In the genomic region with DNA sequence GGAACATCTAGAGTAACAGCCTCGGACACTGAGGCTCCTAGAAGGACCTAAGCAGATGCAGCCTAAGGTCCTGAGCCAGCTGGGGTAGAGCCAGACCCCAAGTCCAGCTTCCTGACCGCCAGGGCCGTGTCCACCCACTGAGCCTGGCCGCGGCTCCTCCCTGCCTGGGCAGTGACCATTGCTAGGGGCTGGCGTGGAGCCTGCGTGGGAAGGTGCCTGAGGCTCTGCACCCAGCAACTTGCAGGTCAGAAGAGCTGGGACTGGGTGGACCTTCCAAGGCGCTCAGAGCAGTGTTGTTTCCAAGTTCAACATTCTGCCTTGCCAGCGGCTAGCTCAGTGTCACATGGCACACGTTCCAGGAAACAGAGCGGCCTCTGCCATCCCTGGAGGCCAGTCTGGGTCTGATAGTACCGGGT, we compare ENCODE assay signal across 8 cellular contexts.
A peak's percentile ranks its signal among the peaks of the same experiment; 100 is the strongest.
DNase-seq lines count a peak whose midpoint lies in the region; ATAC-seq and TF ChIP-seq lines count a peak whose summit lies in the region.

No MANE protein-coding gene starts in this region.

- 15% methylated on average over 8 of the region's 12 CpGs for WGBS in SK-N-SH (ENCODE audit: low lambda C conversion rate)
- WGBS in neuronal stem cell (ENCODE audit: extremely low coverage in 2 of 2, insufficient read length in 2 of 2, insufficient replicate concordance in 1 of 2), 2 donors: no CpG with 5 or more reads among the region's 12 CpGs

- H3K4me3 ChIP-seq in SK-N-SH (ENCODE audit: low read depth in 2 of 2, low read length in 1 of 2): no peak overlapping the region; a peak in 1 of 4 replicates
- no peak overlapping the region for H3K4me3 ChIP-seq in fibroblast of the aortic adventitia (ENCODE audit: low read depth, low read length)
- no peak overlapping the region for H3K4me3 ChIP-seq in neuronal stem cell (ENCODE audit: low read length in 2 of 2)

- no peaks in the 10 kb centered on the region for H3K36me3 Mint-ChIP-seq in CD4-positive, alpha-beta T cell (ENCODE audit: low read depth)

- peak overlapping the region; percentile 94 for H3K14ac ChIP-seq in neuronal stem cell (ENCODE audit: low read length)

- no peaks in the 10 kb centered on the region for H3K79me1 ChIP-seq in neuronal stem cell (ENCODE audit: low read depth, low read length)

- H4K8ac ChIP-seq in neuronal stem cell (ENCODE audit: low read depth, low read length): no peak overlapping the region

- ATAC-seq in CD4-positive, alpha-beta T cell (ENCODE audit: poor library complexity): no peak
- no peak for ATAC-seq in GM18909 (IDR thresholded peaks at IDR 0.05; ENCODE audit: poor library complexity, unreplicated experiment)

- intact Hi-C loops in CD4-positive, alpha-beta T cell (cut with DNase I, micrococcal nuclease): no loop called here

- H2BK15ac ChIP-seq in neuronal stem cell (ENCODE audit: low read length): no peak overlapping the region

- H3K9me2 ChIP-seq in SK-N-SH: no peaks in the 10 kb centered on the region

- H2BK12ac ChIP-seq in neuronal stem cell (ENCODE audit: low read length): peak overlapping the region; percentile 79

- H2AK5ac ChIP-seq in neuronal stem cell (ENCODE audit: low read depth, low read length): peak overlapping the region; percentile 85

- H3K4me1 ChIP-seq in SK-N-SH (ENCODE audit: control insufficient read depth in 1 of 2, insufficient read depth in 2 of 2, low read depth in 1 of 2, low read length in 1 of 2) (peaks cover 4 to 34% of the 10 kb centered on the region in 2 experiments; a peak in 1 of 4 replicates), neuronal stem cell (ENCODE audit: control insufficient read depth in 2 of 2, insufficient read depth in 1 of 2, low read depth in 1 of 2, low read length in 2 of 2) (peaks cover 1 to 19% of the 10 kb centered on the region in 2 donors)

- no peak for TF ChIP-seq EP300 in SK-N-SH (IDR thresholded peaks at IDR 0.05; ENCODE audit: borderline replicate concordance in 1 of 2, low read depth in 1 of 2, low read length in 1 of 2)

- no peak for TF ChIP-seq CTCF in SK-N-SH (IDR thresholded peaks at IDR 0.05)
- TF ChIP-seq CTCF in fibroblast of the aortic adventitia (IDR thresholded peaks at IDR 0.05; ENCODE audit: insufficient read depth, low read length): no peak
- no peak for TF ChIP-seq CTCF in CD4-positive, alpha-beta T cell (IDR thresholded peaks at IDR 0.05)

- no peak overlapping the region for H3K4ac ChIP-seq in neuronal stem cell (ENCODE audit: low read length)

- CTCF ChIA-PET in SK-N-SH (lab: Yijun Ruan, JAX) (interaction anchor here (0.8 to 3.8 kb wide), 8 partner anchors 9 to 318 kb away, joined by 3 to 14 read pairs (median 5); no protein-coding TSS in a partner anchor), HEK293T (lab: Yijun Ruan, JAX) (no interaction called here)
- CTCF ChIA-PET in CD4-positive, alpha-beta T cell (lab: Charles Lee): no interaction called here

- H2AFZ ChIP-seq in SK-N-SH (ENCODE audit: low read depth) (peak overlapping the region; percentile 57; the same call in 1 of the 2 replicates), neuronal stem cell (ENCODE audit: low read length) (no peak overlapping the region)

- no peaks in the 10 kb centered on the region for H3K27me3 ChIP-seq in SK-N-SH (ENCODE audit: insufficient read depth)
- peaks cover 0 to 1% (median 0%) of the 10 kb centered on the region in 3 experiments for H3K27me3 ChIP-seq in neuronal stem cell (ENCODE audit: control insufficient read depth in 3 of 3, insufficient read depth in 3 of 3, low read depth in 1 of 3, low read length in 3 of 3)
- no peaks in the 10 kb centered on the region for H3K27me3 ChIP-seq in CD4-positive, alpha-beta T cell (ENCODE audit: control insufficient read depth, insufficient read depth, low read length)

- no peaks in the 10 kb centered on the region for H3K4me1 Mint-ChIP-seq in CD4-positive, alpha-beta T cell (ENCODE audit: low read depth)

- H3K9ac ChIP-seq in SK-N-SH: no peak overlapping the region
- peak overlapping the region; percentile 55 for H3K9ac ChIP-seq in neuronal stem cell (ENCODE audit: low read depth, low read length, poor library complexity)

- TF ChIP-seq RAD21 in SK-N-SH (IDR thresholded peaks at IDR 0.05; ENCODE audit: low read length): no peak

- H3K79me2 ChIP-seq in SK-N-SH (ENCODE audit: insufficient read depth): no peaks in the 10 kb centered on the region; the same call in none of the 2 replicates

- no peaks in the 10 kb centered on the region for H3K9me3 Mint-ChIP-seq in CD4-positive, alpha-beta T cell

- peaks cover 2% of the 10 kb centered on the region for H3F3A ChIP-seq in SK-N-SH (replicated peaks; ENCODE audit: insufficient read depth)

- POLR2A ChIA-PET in SK-N-SH (lab: Yijun Ruan, JAX) (interaction anchor here (0.8 to 1.3 kb wide), 3 partner anchors 26 to 44 kb away, joined by 3 to 4 read pairs (median 3); no protein-coding TSS in a partner anchor), HEK293T (lab: Yijun Ruan, JAX) (no interaction called here)
- POLR2A ChIA-PET in CD4-positive, alpha-beta T cell (lab: Charles Lee): no interaction called here

- H3K27me3 Mint-ChIP-seq in CD4-positive, alpha-beta T cell: no peaks in the 10 kb centered on the region

- no peak overlapping the region for H3K27ac Mint-ChIP-seq in CD4-positive, alpha-beta T cell

- no peak overlapping the region for H4K91ac ChIP-seq in neuronal stem cell (ENCODE audit: low read depth, low read length, poor library complexity)

- H2BK120ac ChIP-seq in neuronal stem cell (ENCODE audit: low read depth, low read length): no peak overlapping the region

- H4K20me1 ChIP-seq in SK-N-SH (ENCODE audit: insufficient read depth): 0 out of 2 replicates have a peak, but pooled peaks cover 2% of the 10 kb centered on the region

- H3K4me3 Mint-ChIP-seq in CD4-positive, alpha-beta T cell: no peak overlapping the region

- H3K9me3 ChIP-seq in SK-N-SH: no peaks in the 10 kb centered on the region
- no peaks in the 10 kb centered on the region for H3K9me3 ChIP-seq in neuronal stem cell (replicated peaks in 1 of 2; ENCODE audit: control insufficient read depth in 2 of 2, insufficient read depth in 1 of 2, low read depth in 1 of 2, low read length in 2 of 2)
- no peaks in the 10 kb centered on the region for H3K9me3 ChIP-seq in CD4-positive, alpha-beta T cell (ENCODE audit: control insufficient read depth, low read length)

- peak overlapping the region; percentile 82 for H3K18ac ChIP-seq in neuronal stem cell (ENCODE audit: low read length)

- peak overlapping the region; percentile 62 for H2BK5ac ChIP-seq in neuronal stem cell (ENCODE audit: low read length)

- peak; percentile 93 for DNase-seq in AG08395 (ENCODE audit: low spot score)
- peak; percentile 77 for DNase-seq in SK-N-SH
- DNase-seq in fibroblast of the aortic adventitia (ENCODE audit: low read depth): peak; percentile 99
- DNase-seq in neuronal stem cell (ENCODE audit: low spot score): no peak
- no peak for DNase-seq in HEK293T (ENCODE audit: extremely low spot score)
- DNase-seq in CD4-positive, alpha-beta T cell: no peak
- DNase-seq in activated effector memory CD4-positive, alpha-beta T cell treated with anti-CD3 and anti-CD28 coated beads, Interleukin-2, amount 50 U/mL, for 16 hours: no peak

- H3K36me3 ChIP-seq in SK-N-SH (replicated peaks in 1 of 2; ENCODE audit: control insufficient read depth in 1 of 2, insufficient read depth in 2 of 2, low read length in 1 of 2) (no peaks in the 10 kb centered on the region), neuronal stem cell (replicated peaks in 1 of 2; ENCODE audit: control insufficient read depth in 2 of 2, insufficient read depth in 2 of 2, low read length in 2 of 2) (no peaks in the 10 kb centered on the region)

- H3K4me2 ChIP-seq in SK-N-SH (peak overlapping the region; percentile 68; the same call in 1 of the 2 replicates), neuronal stem cell (ENCODE audit: insufficient read depth, low read length, poor library complexity, severe bottlenecking) (no peak overlapping the region)

- H3K27ac ChIP-seq in SK-N-SH (ENCODE audit: low read depth in 2 of 2, low read length in 1 of 2) (peak overlapping the region; percentile 39 to 94; a peak in 3 of 4 replicates), neuronal stem cell (replicated peaks; ENCODE audit: low read length) (no peak overlapping the region)
- H3K27ac ChIP-seq in CD4-positive, alpha-beta T cell (ENCODE audit: low read depth, low read length): no peak overlapping the region

- H3K23ac ChIP-seq in neuronal stem cell (ENCODE audit: low read depth, low read length, poor library complexity): no peak overlapping the region

TF ChIP-seq in SK-N-SH, 30 proteins besides CTCF, POLR2A, EP300 and RAD21 (continues in another document):
- TF ChIP-seq USF1 (IDR thresholded peaks at IDR 0.05; ENCODE audit: borderline replicate concordance, low read depth): peak; percentile 57; the same call in 1 of the 2 replicates
- TF ChIP-seq YY1 (IDR thresholded peaks at IDR 0.05; ENCODE audit: low read depth): no peak
- TF ChIP-seq MAX (IDR thresholded peaks at IDR 0.05; ENCODE audit: low read depth): no peak

TF ChIP-seq in HEK293T, 16 proteins besides CTCF, POLR2A, EP300 and RAD21:
- TF ChIP-seq SP1 (IDR thresholded peaks at IDR 0.05) (no peak), HDGF (IDR thresholded peaks at IDR 0.05; ENCODE audit: borderline replicate concordance) (no peak), ELF4 (IDR thresholded peaks at IDR 0.05) (no peak), CTBP1 (IDR thresholded peaks at IDR 0.05; ENCODE audit: borderline replicate concordance) (no peak), FOXA1 (IDR thresholded peaks at IDR 0.05) (no peak), NFRKB (IDR thresholded peaks at IDR 0.05) (no peak), ZNF384 (IDR thresholded peaks at IDR 0.05) (no peak), TARDBP (IDR thresholded peaks at IDR 0.05) (no peak), FOXM1 (IDR thresholded peaks at IDR 0.05; ENCODE audit: borderline replicate concordance) (no peak), L3MBTL2 (conservative IDR thresholded peaks at IDR 0.05) (no peak), ARNT (IDR thresholded peaks at IDR 0.05) (no peak), LEF1 (IDR thresholded peaks at IDR 0.05; ENCODE audit: borderline replicate concordance) (no peak), FOXK2 (IDR thresholded peaks at IDR 0.05) (no peak), SUZ12 (IDR thresholded peaks at IDR 0.05) (no peak), BHLHE40 (IDR thresholded peaks at IDR 0.05; ENCODE audit: borderline replicate concordance) (no peak)
- TF ChIP-seq, protein P1, sequence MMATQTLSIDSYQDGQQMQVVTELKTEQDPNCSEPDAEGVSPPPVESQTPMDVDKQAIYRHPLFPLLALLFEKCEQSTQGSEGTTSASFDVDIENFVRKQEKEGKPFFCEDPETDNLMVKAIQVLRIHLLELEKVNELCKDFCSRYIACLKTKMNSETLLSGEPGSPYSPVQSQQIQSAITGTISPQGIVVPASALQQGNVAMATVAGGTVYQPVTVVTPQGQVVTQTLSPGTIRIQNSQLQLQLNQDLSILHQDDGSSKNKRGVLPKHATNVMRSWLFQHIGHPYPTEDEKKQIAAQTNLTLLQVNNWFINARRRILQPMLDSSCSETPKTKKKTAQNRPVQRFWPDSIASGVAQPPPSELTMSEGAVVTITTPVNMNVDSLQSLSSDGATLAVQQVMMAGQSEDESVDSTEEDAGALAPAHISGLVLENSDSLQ (IDR thresholded peaks at IDR 0.05): no peak

Comparison
In these comparisons a context has a peak if more than half of its experiments do, and no peak if none do; other contexts are left out.
1. DNase-seq: peak in AG08395 (single experiment), SK-N-SH (single experiment) and fibroblast of the aortic adventitia (single experiment); none in neuronal stem cell (single experiment), HEK293T (single experiment), CD4-positive, alpha-beta T cell (0 of 10) and activated effector memory CD4-positive, alpha-beta T cell treated with anti-CD3 and anti-CD28 coated beads, Interleukin-2, amount 50 U/mL, for 16 hours (single experiment).
2. H3K27ac ChIP-seq: peak in SK-N-SH (2 of 2); none in neuronal stem cell (single experiment) and CD4-positive, alpha-beta T cell (single experiment).